In genomic region chr3:102113421-102114041, GRCh38 we compare ENCODE assay signal across 11 cellular contexts.
DNase-seq lines count a peak whose midpoint lies in the region; TF ChIP-seq lines count a peak whose summit lies in the region.
"Had no signal": no experiment of that assay in that cellular context is flagged by ENCODE, and none has a peak within 500 bp of the region (broad histone marks: within the 10 kb centered on the region; RNA-seq: fewer than 3 reads in every experiment).

No MANE protein-coding gene starts in this region.

- BruUV-seq in Caco-2 (replicated peaks; lab: Mats Ljungman, UMichigan) = no TSS peak

- H3K4me1 ChIP-seq in Caco-2 (peaks cover 10% of the 10 kb centered on the region), Peyer's patch (peaks cover 0 to 4% (median 0%) of the 10 kb centered on the region in 4 donors)

- no peaks in the 10 kb centered on the region for H3K9me3 Mint-ChIP-seq in Caco-2 (ENCODE audit: unreplicated experiment)
- H3K9me3 Mint-ChIP-seq in progenitor cell of endocrine pancreas (ENCODE audit: low read depth) = no peaks in the 10 kb centered on the region
- H3K9me3 Mint-ChIP-seq: central memory CD8-positive, alpha-beta T cell had no signal

- CTCF ChIA-PET in Caco-2 (lab: Charles Lee) = no interaction called here

- TF ChIP-seq POLR2A in Peyer's patch (IDR thresholded peaks at IDR 0.05) = no peak

- intact Hi-C loops in Caco-2 (cut with micrococcal nuclease; ENCODE audit: unreplicated experiment) = loop anchor here (1.0 to 2.0 kb wide), 2 partner anchors 12 to 19 kb away; no protein-coding TSS in a partner anchor

- H3K9me3 ChIP-seq in Caco-2 (no peaks in the 10 kb centered on the region), Peyer's patch (no peaks in the 10 kb centered on the region)

- H3K27me3 ChIP-seq in Caco-2 (replicated peaks; ENCODE audit: control insufficient read depth, insufficient read depth, low read length) = no peaks in the 10 kb centered on the region
- no peaks in the 10 kb centered on the region for H3K27me3 ChIP-seq in Peyer's patch

- H3K36me3 Mint-ChIP-seq in Caco-2 (ENCODE audit: insufficient read depth, unreplicated experiment) (no peaks in the 10 kb centered on the region), progenitor cell of endocrine pancreas (ENCODE audit: insufficient read depth) (no peaks in the 10 kb centered on the region)

- POLR2A ChIA-PET in Caco-2 (lab: Charles Lee) = no interaction called here

- DNase-seq in Caco-2 (peak; percentile 18 to 77), Peyer's patch (peak in 1 of 3 donors; percentile 63), epithelial cell of proximal tubule (ENCODE audit: low read depth) (peak; percentile 100), progenitor cell of endocrine pancreas (ENCODE audit: low spot score, unreplicated experiment) (no peak), NCI-H2029 (lab: John Stamatoyannopoulos, UW) (no peak), NOMO-1 treated with DMSO at 0.1 percent for 48 hours (lab: John Stamatoyannopoulos, UW; ENCODE audit: unreplicated experiment) (no peak), midbrain (lab: John Stamatoyannopoulos, UW) (no peak)
- no peak for DNase-seq in stimulated activated CD4-positive, alpha-beta T cell treated with anti-CD3 and anti-CD28 coated beads, Interleukin-15, amount 100 ng/mL, for 24 hours
- DNase-seq: MM.1S, NCI-H446 had no signal

- H3K27me3 Mint-ChIP-seq in Caco-2 (ENCODE audit: insufficient read depth, unreplicated experiment) = no peaks in the 10 kb centered on the region
- no peaks in the 10 kb centered on the region for H3K27me3 Mint-ChIP-seq in progenitor cell of endocrine pancreas
- H3K27me3 Mint-ChIP-seq: central memory CD8-positive, alpha-beta T cell had no signal

- H3K4me3 ChIP-seq in Caco-2 (ENCODE audit: low read depth, low read length) (no peak overlapping the region), Peyer's patch (no peak overlapping the region), epithelial cell of proximal tubule (ENCODE audit: low read depth, low read length) (no peak overlapping the region)

- H3K36me3 ChIP-seq in Caco-2 (ENCODE audit: control insufficient read depth, insufficient read depth, low read length) = no peaks in the 10 kb centered on the region
- H3K36me3 ChIP-seq in Peyer's patch = no peaks in the 10 kb centered on the region

- H3K27ac Mint-ChIP-seq in Caco-2 (ENCODE audit: unreplicated experiment) (no peak overlapping the region), progenitor cell of endocrine pancreas (peak overlapping the region; percentile 89)

- H3K4me1 Mint-ChIP-seq in Caco-2 (ENCODE audit: low read depth, unreplicated experiment) (no peaks in the 10 kb centered on the region), progenitor cell of endocrine pancreas (ENCODE audit: low read depth) (peaks cover 30% of the 10 kb centered on the region)
- H3K4me1 Mint-ChIP-seq: central memory CD8-positive, alpha-beta T cell had no signal

- H3K4me3 Mint-ChIP-seq in Caco-2 (ENCODE audit: unreplicated experiment) (no peak overlapping the region), progenitor cell of endocrine pancreas (ENCODE audit: low read depth) (no peak overlapping the region)
- H3K4me3 Mint-ChIP-seq: central memory CD8-positive, alpha-beta T cell had no signal

- TF ChIP-seq CTCF in Caco-2 (IDR thresholded peaks at IDR 0.05; ENCODE audit: insufficient read depth in 1 of 2, low read depth in 1 of 2, low read length in 1 of 2, severe bottlenecking in 1 of 2, unreplicated experiment in 1 of 2) (no peak), Peyer's patch (IDR thresholded peaks at IDR 0.05) (no peak), epithelial cell of proximal tubule (conservative IDR thresholded peaks at IDR 0.05; ENCODE audit: low read depth, low read length) (no peak), progenitor cell of endocrine pancreas (IDR thresholded peaks at IDR 0.05; ENCODE audit: unreplicated experiment) (no peak)

- H3K27ac ChIP-seq in Peyer's patch = peak overlapping the region; percentile 13 to 57 (median 53)

Comparison
In these comparisons a context has a peak if more than half of its experiments do, and no peak if none do; other contexts are left out.
1. DNase-seq: peak in Caco-2 (2 of 2) and epithelial cell of proximal tubule (single experiment); none in progenitor cell of endocrine pancreas (single experiment), NCI-H2029 (single experiment), NOMO-1 treated with DMSO at 0.1 percent for 48 hours (single experiment), stimulated activated CD4-positive, alpha-beta T cell treated with anti-CD3 and anti-CD28 coated beads, Interleukin-15, amount 100 ng/mL, for 24 hours (single experiment) and midbrain (single experiment).